Comparison of ENCODE assay signal across 26 cellular contexts in the genomic region with DNA sequence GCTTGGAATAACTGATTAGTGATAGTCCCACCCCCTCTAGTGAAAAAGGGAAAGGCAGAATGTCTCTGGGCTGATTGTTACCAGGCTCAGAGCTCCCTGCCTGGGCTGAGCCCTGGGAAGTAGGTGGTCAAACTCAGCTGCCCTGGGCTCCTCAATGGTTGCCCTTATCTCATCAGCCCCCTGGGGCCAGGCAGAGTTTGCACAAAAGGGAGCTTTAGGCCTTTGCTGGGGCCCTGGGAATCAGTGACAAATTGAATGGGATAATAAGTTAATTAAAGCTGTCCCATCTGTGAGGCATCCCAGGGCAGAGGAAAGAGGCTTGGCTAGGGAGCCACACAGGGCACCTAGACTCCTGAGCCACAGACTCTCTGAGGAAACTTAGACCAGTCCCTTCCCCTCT.
"Had no signal": no experiment of that assay in that cellular context is flagged by ENCODE, and none has a peak within 500 bp of the region (broad histone marks: within the 10 kb centered on the region; RNA-seq: fewer than 3 reads in every experiment).

No MANE protein-coding gene starts in this region.

- H3K4me3 Mint-ChIP-seq: activated B cell treated with CpG ODN at 0.5 μM for 24 hours; activated CD4-positive, alpha-beta T cell treated with anti-CD3 and anti-CD28 coated beads, Interleukin-2, amount 10 ng/mL, durations not matched to agents 24 days and 14 days; activated naive CD8-positive, alpha-beta T cell treated with anti-CD3 and anti-CD28 coated beads, Interleukin-2, amount 50 U/mL, for 24 hours; activated T-cell treated with anti-CD3 and anti-CD28 coated beads, Interleukin-2, amount 50 U/mL, for 4 hours; central memory CD8-positive, alpha-beta T cell; T-helper 1 cell treated with Interleukin-12 subunit alpha and Interleukin-12 subunit beta and Interleukin-4 antibody, amounts not matched to agents 30 μg/mL and 1 μg/mL, for 36 hours had no signal

- H3K36me3 Mint-ChIP-seq: activated naive CD4-positive, alpha-beta T cell treated with anti-CD3 and anti-CD28 coated beads, Interleukin-2, amount 50 U/mL, for 72 hours had no signal

- ATAC-seq: activated naive CD4-positive, alpha-beta T cell treated with anti-CD3 and anti-CD28 coated beads, Interleukin-2, amount 50 U/mL, for 72 hours; activated naive CD8-positive, alpha-beta T cell treated with anti-CD3 and anti-CD28 coated beads, Interleukin-2, amount 50 U/mL, for 24 hours; activated T-cell treated with anti-CD3 and anti-CD28 coated beads, Interleukin-2, amount 50 U/mL, for 4 hours; body of pancreas had no signal

- H3K27ac Mint-ChIP-seq: activated B cell treated with CpG ODN at 0.5 μM for 24 hours; activated CD4-positive, alpha-beta T cell treated with anti-CD3 and anti-CD28 coated beads, Interleukin-2, amount 10 ng/mL, durations not matched to agents 24 days and 14 days; activated naive CD8-positive, alpha-beta T cell treated with anti-CD3 and anti-CD28 coated beads, Interleukin-2, amount 50 U/mL, for 24 hours; T-helper 1 cell treated with Interleukin-12 subunit alpha and Interleukin-12 subunit beta and Interleukin-4 antibody, amounts not matched to agents 30 μg/mL and 1 μg/mL, for 36 hours had no signal

- DNase-seq: activated B cell treated with CpG ODN at 0.5 μM for 24 hours; activated CD4-positive, alpha-beta T cell treated with anti-CD3 and anti-CD28 coated beads for 1 hour; activated CD4-positive, alpha-beta T cell treated with anti-CD3 and anti-CD28 coated beads, Interleukin-2, amount 10 ng/mL, durations not matched to agents 24 days and 14 days; activated CD4-positive, alpha-beta T cell treated with anti-CD3 and anti-CD28 coated beads, Interleukin-2, amount 50 U/mL, for 48 hours; activated effector memory CD4-positive, alpha-beta T cell treated with anti-CD3 and anti-CD28 coated beads, Interleukin-2, amount 50 U/mL, for 16 hours; activated naive CD4-positive, alpha-beta T cell treated with Interleukin-2 at 50 U/mL for 16 hours; activated naive CD8-positive, alpha-beta T cell treated with anti-CD3 and anti-CD28 coated beads, Interleukin-2, amount 50 U/mL, for 24 hours; activated T-cell treated with anti-CD3 and anti-CD28 coated beads, Interleukin-2, amount 50 U/mL, for 4 hours; amniotic stem cell; body of pancreas; Karpas-422; MM.1S; NCI-H1105; NCI-H1436; NCI-H1694 treated with DMSO at 0.1 percent for 48 hours; NCI-H2029 treated with DMSO at 0.1 percent for 48 hours; NCI-H345; NCI-H510A; NCI-H748 treated with DMSO at 0.1 percent for 48 hours; NK-92 treated with Interleukin-12 subunit alpha and Interleukin-12 subunit beta, amount 100 ng/mL, for 24 hours; Peyer's patch; Right ventricle myocardium superior; SJCRH30 had no signal

- H3K4me1 Mint-ChIP-seq: activated B cell treated with CpG ODN at 0.5 μM for 24 hours; activated naive CD8-positive, alpha-beta T cell treated with anti-CD3 and anti-CD28 coated beads, Interleukin-2, amount 50 U/mL, for 24 hours; central memory CD8-positive, alpha-beta T cell had no signal

- H3K9me3 Mint-ChIP-seq: activated B cell treated with CpG ODN at 0.5 μM for 24 hours; activated CD4-positive, alpha-beta T cell treated with anti-CD3 and anti-CD28 coated beads, Interleukin-2, amount 10 ng/mL, durations not matched to agents 24 days and 14 days; activated naive CD4-positive, alpha-beta T cell treated with anti-CD3 and anti-CD28 coated beads, Interleukin-2, amount 50 U/mL, for 72 hours; activated naive CD8-positive, alpha-beta T cell treated with anti-CD3 and anti-CD28 coated beads, Interleukin-2, amount 50 U/mL, for 24 hours; activated T-cell treated with anti-CD3 and anti-CD28 coated beads, Interleukin-2, amount 50 U/mL, for 4 hours; central memory CD8-positive, alpha-beta T cell; T-helper 1 cell treated with Interleukin-12 subunit alpha and Interleukin-12 subunit beta and Interleukin-4 antibody, amounts not matched to agents 30 μg/mL and 1 μg/mL, for 36 hours had no signal
